In the genomic region with DNA sequence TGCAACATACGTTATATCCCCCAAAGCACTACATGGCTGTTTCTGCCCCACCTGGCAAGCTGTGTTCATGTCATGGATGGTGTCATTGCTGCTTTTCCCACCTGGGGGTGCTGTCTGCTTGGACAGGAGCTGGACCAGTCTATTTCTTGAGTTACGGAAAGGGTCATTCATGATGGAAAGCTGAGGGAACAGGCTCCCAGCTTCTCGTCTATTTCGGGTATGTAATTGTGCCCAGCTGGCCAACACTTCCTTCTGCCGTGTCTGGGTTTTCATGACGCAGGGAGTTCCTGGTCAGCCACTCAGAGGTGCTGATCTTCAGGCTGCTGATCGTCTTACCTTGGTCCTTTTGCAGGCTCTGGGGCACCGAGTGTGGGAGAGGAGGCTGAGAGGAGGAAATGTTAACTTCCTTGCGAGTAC, we compare ENCODE assay signal across 9 cellular contexts. TPM values are rescaled to one million over a fixed set of nuclear protein-coding genes. Genes with fewer than 3 reads are reported as not detected.
DNase-seq lines count a peak whose midpoint lies in the region; ATAC-seq lines count a peak whose summit lies in the region.
"Had no signal": no experiment of that assay in that cellular context is flagged by ENCODE, and none has a peak within 500 bp of the region (broad histone marks: within the 10 kb centered on the region; RNA-seq: fewer than 3 reads in every experiment).

No MANE protein-coding gene starts in this region.

- H2AFZ ChIP-seq in mesenchymal stem cell (ENCODE audit: low read depth, low read length) = no peak overlapping the region

- no peak overlapping the region for H2BK15ac ChIP-seq in mesenchymal stem cell (ENCODE audit: low read depth, poor library complexity, severe bottlenecking)

- no peak overlapping the region for H3K27ac Mint-ChIP-seq in activated T-cell treated with anti-CD3 and anti-CD28 coated beads, Interleukin-2, amount 50 U/mL, for 72 hours
- H3K27ac Mint-ChIP-seq in T-helper 17 cell = no peak overlapping the region
- H3K27ac Mint-ChIP-seq: activated naive CD4-positive, alpha-beta T cell treated with anti-CD3 and anti-CD28 coated beads, Interleukin-2, amount 50 U/mL, for 72 hours had no signal

- H2BK120ac ChIP-seq in mesenchymal stem cell (ENCODE audit: low read depth, low read length) = no peak overlapping the region

- H3K36me3 ChIP-seq in mesenchymal stem cell (ENCODE audit: control insufficient read depth in 1 of 2, insufficient read depth in 2 of 2, low read depth in 1 of 2, low read length in 2 of 2) = peaks cover 0 to 2% of the 10 kb centered on the region in 2 experiments

- H2BK12ac ChIP-seq in mesenchymal stem cell (ENCODE audit: low read length in 2 of 2) = no peak overlapping the region

- H3K27ac ChIP-seq in mesenchymal stem cell (ENCODE audit: low read length, poor library complexity, severe bottlenecking) = no peak overlapping the region

- peaks cover 0 to 4% of the 10 kb centered on the region in 2 experiments for H3K27me3 ChIP-seq in mesenchymal stem cell (ENCODE audit: control insufficient read depth in 1 of 2, insufficient read depth in 1 of 2, low read length in 2 of 2)

- no peaks in the 10 kb centered on the region for H3K4me1 Mint-ChIP-seq in activated T-cell treated with anti-CD3 and anti-CD28 coated beads, Interleukin-2, amount 50 U/mL, for 72 hours (ENCODE audit: low read depth)
- H3K4me1 Mint-ChIP-seq in T-helper 17 cell = peaks cover 11% of the 10 kb centered on the region

- H4K91ac ChIP-seq in mesenchymal stem cell (ENCODE audit: low read length) = no peak overlapping the region

- no peak for ATAC-seq in activated T-cell treated with anti-CD3 and anti-CD28 coated beads, Interleukin-2, amount 50 U/mL, for 72 hours (replicated peaks in 1 of 2)
- ATAC-seq in GM21390 (IDR thresholded peaks at IDR 0.05; ENCODE audit: unreplicated experiment) = no peak
- ATAC-seq in T-helper 17 cell = no peak

- WGBS in mesenchymal stem cell = 55% methylated on average over 9 of the region's 9 CpGs

- no peak overlapping the region for H3K4me3 ChIP-seq in mesenchymal stem cell (ENCODE audit: insufficient read depth in 1 of 2, low read depth in 1 of 2, low read length in 2 of 2)

- H3K9me3 ChIP-seq in mesenchymal stem cell (ENCODE audit: control insufficient read depth, low read length) (no peaks in the 10 kb centered on the region), T-helper 17 cell (ENCODE audit: control insufficient read depth, low read length, poor library complexity, severe bottlenecking) (no peaks in the 10 kb centered on the region)

- no peak overlapping the region for H4K8ac ChIP-seq in mesenchymal stem cell (ENCODE audit: low read length)

- no peak overlapping the region for H3K4me2 ChIP-seq in mesenchymal stem cell (ENCODE audit: low read length, poor library complexity, severe bottlenecking)

- H3K4ac ChIP-seq in mesenchymal stem cell (ENCODE audit: low read depth in 1 of 2, low read length in 2 of 2) = no peak overlapping the region

- no peak overlapping the region for H2AK5ac ChIP-seq in mesenchymal stem cell (ENCODE audit: low read length, severe bottlenecking)

- H3K23ac ChIP-seq in mesenchymal stem cell (ENCODE audit: low read length in 2 of 2) = no peak overlapping the region

- H3K4me3 Mint-ChIP-seq in activated T-cell treated with anti-CD3 and anti-CD28 coated beads, Interleukin-2, amount 50 U/mL, for 72 hours = no peak overlapping the region
- H3K4me3 Mint-ChIP-seq in T-helper 17 cell = no peak overlapping the region

- peaks cover 19% of the 10 kb centered on the region for H3K4me1 ChIP-seq in mesenchymal stem cell (ENCODE audit: control insufficient read depth, insufficient read depth, low read depth, low read length)

- peaks cover 29% of the 10 kb centered on the region for H3K27me3 Mint-ChIP-seq in activated T-cell treated with anti-CD3 and anti-CD28 coated beads, Interleukin-2, amount 50 U/mL, for 72 hours (ENCODE audit: low read depth)
- peaks cover 73% of the 10 kb centered on the region for H3K27me3 Mint-ChIP-seq in T-helper 17 cell

- no peak overlapping the region for H3K18ac ChIP-seq in mesenchymal stem cell (ENCODE audit: low read depth in 1 of 2, low read length in 2 of 2)

- no peaks in the 10 kb centered on the region for H3K79me1 ChIP-seq in mesenchymal stem cell (replicated peaks; ENCODE audit: low read length, poor library complexity, severe bottlenecking)

- no peaks in the 10 kb centered on the region for H3K9me3 Mint-ChIP-seq in activated T-cell treated with anti-CD3 and anti-CD28 coated beads, Interleukin-2, amount 50 U/mL, for 72 hours
- H3K9me3 Mint-ChIP-seq: activated naive CD4-positive, alpha-beta T cell treated with anti-CD3 and anti-CD28 coated beads, Interleukin-2, amount 50 U/mL, for 72 hours had no signal

- peak overlapping the region; percentile 10 for H3K9ac ChIP-seq in mesenchymal stem cell (ENCODE audit: low read length)

- H2BK5ac ChIP-seq in mesenchymal stem cell (ENCODE audit: low read depth, low read length, poor library complexity, severe bottlenecking) = no peak overlapping the region

- DNase-seq in activated T-cell treated with anti-CD3 and anti-CD28 coated beads, Interleukin-2, amount 50 U/mL, for 72 hours = peak; percentile 28 to 35
- DNase-seq in activated T-cell treated with anti-CD3 and anti-CD28 coated beads for 4 hours = no peak
- peak; percentile 62 for DNase-seq in NCI-H69 (lab: John Stamatoyannopoulos, UW)
- DNase-seq in dermis microvascular lymphatic vessel endothelial cell (ENCODE audit: low read depth in 2 of 2) = peak; percentile 33 to 74
- peak; percentile 51 for DNase-seq in mesenchymal stem cell
- DNase-seq in T-helper 17 cell = no peak
- DNase-seq in activated T-cell treated with anti-CD3 and anti-CD28 coated beads, Interleukin-2, amount 50 U/mL, for 1 hour = no peak

- H3K36me3 Mint-ChIP-seq in activated T-cell treated with anti-CD3 and anti-CD28 coated beads, Interleukin-2, amount 50 U/mL, for 72 hours (ENCODE audit: insufficient read depth in 2 of 2) = no peaks in the 10 kb centered on the region
- peaks cover 4% of the 10 kb centered on the region for H3K36me3 Mint-ChIP-seq in T-helper 17 cell (ENCODE audit: low read depth)
- H3K36me3 Mint-ChIP-seq: activated naive CD4-positive, alpha-beta T cell treated with anti-CD3 and anti-CD28 coated beads, Interleukin-2, amount 50 U/mL, for 72 hours had no signal

- H3K14ac ChIP-seq in mesenchymal stem cell (ENCODE audit: low read length in 2 of 2) = no peak overlapping the region

RNA-seq across cellular contexts. Expression of gene BTBD16, which starts 8.6 kb away (rescaled TPM):
- not detected for total RNA-seq in activated T-cell treated with anti-CD3 and anti-CD28 coated beads, Interleukin-2, amount 50 U/mL, for 72 hours
- under 0.01 TPM in 1 of 2 replicates, not detected in the other for total RNA-seq in dermis microvascular lymphatic vessel endothelial cell
- not detected for polyA plus RNA-seq in mesenchymal stem cell (2013, experiment 1 of 2)
- polyA plus RNA-seq in mesenchymal stem cell (2013, experiment 2 of 2) = not detected
- total RNA-seq in T-helper 17 cell = not detected
- total RNA-seq: activated naive CD4-positive, alpha-beta T cell treated with anti-CD3 and anti-CD28 coated beads, Interleukin-2, amount 50 U/mL, for 72 hours had no signal

Comparison
In these comparisons a context has a peak if more than half of its experiments do, and no peak if none do; other contexts are left out.
1. DNase-seq: peak in activated T-cell treated with anti-CD3 and anti-CD28 coated beads, Interleukin-2, amount 50 U/mL, for 72 hours (2 of 2), NCI-H69 (single experiment), dermis microvascular lymphatic vessel endothelial cell (2 of 2) and mesenchymal stem cell (single experiment); none in activated T-cell treated with anti-CD3 and anti-CD28 coated beads for 4 hours (single experiment), T-helper 17 cell (0 of 3) and activated T-cell treated with anti-CD3 and anti-CD28 coated beads, Interleukin-2, amount 50 U/mL, for 1 hour (single experiment).